10 cellular contexts compared by ENCODE assay signal in the genomic region with DNA sequence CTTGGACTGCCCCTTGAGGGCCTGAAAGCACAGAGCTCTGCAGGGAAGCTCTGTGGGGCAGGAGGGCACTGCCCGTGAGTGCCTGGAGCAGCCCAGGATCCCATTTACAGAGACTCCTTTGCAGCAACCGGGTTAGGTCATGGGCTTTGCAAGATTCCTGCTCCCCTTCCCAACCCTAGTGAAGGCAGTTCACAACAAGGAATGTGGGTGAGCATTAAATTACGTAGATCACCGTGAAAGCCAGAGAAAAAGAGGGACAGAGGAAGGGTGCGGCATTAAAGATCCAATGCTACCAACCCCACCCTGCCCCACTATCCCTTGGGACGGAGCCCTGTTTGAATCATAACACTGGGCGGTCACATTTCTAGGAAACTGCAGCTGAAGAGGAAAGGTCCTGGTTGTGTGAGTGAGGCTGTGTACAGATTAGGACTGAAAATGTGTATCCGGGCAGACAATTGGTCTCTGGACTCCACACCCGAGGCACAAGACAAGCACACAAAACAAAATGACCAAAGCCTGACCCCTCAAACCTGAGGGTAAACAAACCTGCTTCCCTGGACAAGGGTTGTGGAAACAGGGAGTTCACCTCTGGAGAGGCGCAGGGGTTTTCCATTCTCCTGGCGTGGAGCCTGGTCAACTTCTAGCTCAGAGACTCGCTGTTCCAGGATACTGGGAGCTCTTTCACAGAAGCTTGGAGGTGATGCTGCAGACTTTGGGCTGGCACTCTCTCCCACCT. TPM values are rescaled to one million over a fixed set of nuclear protein-coding genes. Genes with fewer than 3 reads are reported as not detected.
DNase-seq lines count a peak whose midpoint lies in the region; ATAC-seq and TF ChIP-seq lines count a peak whose summit lies in the region.
"Had no signal": no experiment of that assay in that cellular context is flagged by ENCODE, and none has a peak within 500 bp of the region (broad histone marks: within the 10 kb centered on the region; RNA-seq: fewer than 3 reads in every experiment).

No MANE protein-coding gene starts in this region.

- H3K27ac Mint-ChIP-seq in central memory CD8-positive, alpha-beta T cell (ENCODE audit: low read depth), result peak overlapping the region; percentile 19
- H3K27ac Mint-ChIP-seq: activated naive CD8-positive, alpha-beta T cell had no signal

- H3K4me3 Mint-ChIP-seq in central memory CD8-positive, alpha-beta T cell, result no peak overlapping the region
- H3K4me3 Mint-ChIP-seq: activated naive CD8-positive, alpha-beta T cell had no signal

- H3K36me3 ChIP-seq in BLaER1 treated with 17β-estradiol and CSF1 and Interleukin-3, amounts not matched to agents 10 nM and 100 nM, result peaks cover 0 to 11% (median 0%) of the 10 kb centered on the region in 11 experiments; a peak in 2 of 22 replicates
- H3K36me3 ChIP-seq in rectal smooth muscle tissue (ENCODE audit: control insufficient read depth, insufficient read depth, low read length) (no peaks in the 10 kb centered on the region), BE2C (no peaks in the 10 kb centered on the region)

- no peak for ATAC-seq in central memory CD8-positive, alpha-beta T cell (replicated peaks; ENCODE audit: extremely low read depth, poor library complexity, severe bottlenecking)
- ATAC-seq in GM18868 (IDR thresholded peaks at IDR 0.05; ENCODE audit: unreplicated experiment) (no peak), GM21390 (IDR thresholded peaks at IDR 0.05; ENCODE audit: unreplicated experiment) (no peak)

- H3K4me1 Mint-ChIP-seq in central memory CD8-positive, alpha-beta T cell, result peaks cover 29% of the 10 kb centered on the region

- H3K27me3 Mint-ChIP-seq in central memory CD8-positive, alpha-beta T cell, result no peaks in the 10 kb centered on the region
- H3K27me3 Mint-ChIP-seq: activated naive CD8-positive, alpha-beta T cell had no signal

- H4K20me1 ChIP-seq in BLaER1 treated with 17β-estradiol and CSF1 and Interleukin-3, amounts not matched to agents 10 nM and 100 nM, result no peaks in the 10 kb centered on the region

- DNase-seq in central memory CD8-positive, alpha-beta T cell (ENCODE audit: low spot score in 2 of 2), result no peak
- peak; percentile 22 for DNase-seq in iris pigment epithelial cell (ENCODE audit: low read depth)
- no peak for DNase-seq in BE2C
- no peak for DNase-seq in kidney glomerular epithelial cell (lab: John Stamatoyannopoulos, UW)
- DNase-seq: NCI-H2081 had no signal

- H3K9me3 ChIP-seq in BLaER1 treated with 17β-estradiol and CSF1 and Interleukin-3, amounts not matched to agents 10 nM and 100 nM (replicated peaks in 1 of 11), result no peaks in the 10 kb centered on the region
- H3K9me3 ChIP-seq in BE2C, result no peaks in the 10 kb centered on the region

- no peak for TF ChIP-seq CTCF in BE2C (IDR thresholded peaks at IDR 0.05; ENCODE audit: low read depth, low read length)

- H3K36me3 Mint-ChIP-seq in central memory CD8-positive, alpha-beta T cell (ENCODE audit: insufficient read depth), result peaks cover 19% of the 10 kb centered on the region
- H3K36me3 Mint-ChIP-seq: activated naive CD8-positive, alpha-beta T cell had no signal

- no peaks in the 10 kb centered on the region for H3K9me3 Mint-ChIP-seq in central memory CD8-positive, alpha-beta T cell

- H3K4me1 ChIP-seq in BLaER1 treated with 17β-estradiol and CSF1 and Interleukin-3, amounts not matched to agents 10 nM and 100 nM, result peaks cover 29 to 52% (median 44%) of the 10 kb centered on the region in 10 experiments
- H3K4me1 ChIP-seq in rectal smooth muscle tissue (ENCODE audit: control insufficient read depth, insufficient read depth, low read length) (peaks cover 26% of the 10 kb centered on the region), BE2C (peaks cover 11% of the 10 kb centered on the region)

- peak overlapping the region in 7 of 11 experiments; percentile 53 to 97 (median 93); a peak in 8 of 22 replicates for H3K4me2 ChIP-seq in BLaER1 treated with 17β-estradiol and CSF1 and Interleukin-3, amounts not matched to agents 10 nM and 100 nM

- peak overlapping the region in 4 of 11 experiments; percentile 1 to 30 (median 26); a peak in 2 of 22 replicates for H3K27ac ChIP-seq in BLaER1 treated with 17β-estradiol and CSF1 and Interleukin-3, amounts not matched to agents 10 nM and 100 nM
- H3K27ac ChIP-seq in rectal smooth muscle tissue (ENCODE audit: low read depth, low read length), result peak overlapping the region; percentile 57

- no peaks in the 10 kb centered on the region for H3K27me3 ChIP-seq in BLaER1 treated with 17β-estradiol and CSF1 and Interleukin-3, amounts not matched to agents 10 nM and 100 nM
- H3K27me3 ChIP-seq in rectal smooth muscle tissue (ENCODE audit: control insufficient read depth, insufficient read depth, low read length) (no peaks in the 10 kb centered on the region), BE2C (no peaks in the 10 kb centered on the region)

- H3K4me3 ChIP-seq in BLaER1 treated with 17β-estradiol and CSF1 and Interleukin-3, amounts not matched to agents 10 nM and 100 nM, result no peak overlapping the region
- H3K4me3 ChIP-seq in rectal smooth muscle tissue (ENCODE audit: low read length), result no peak overlapping the region
- no peak overlapping the region for H3K4me3 ChIP-seq in BE2C (ENCODE audit: low read depth, low read length)

- no peak overlapping the region for H3K9ac ChIP-seq in BLaER1 treated with 17β-estradiol and CSF1 and Interleukin-3, amounts not matched to agents 10 nM and 100 nM
- no peak overlapping the region for H3K9ac ChIP-seq in rectal smooth muscle tissue (ENCODE audit: low read length)

RNA-seq across cellular contexts. Expression of a gene that starts 16.8 kb away (rescaled TPM):
- polyA plus RNA-seq in BE2C (2012; ENCODE audit: insufficient read depth, insufficient read length, low read depth), result 3.1 TPM
